In the genomic region with DNA sequence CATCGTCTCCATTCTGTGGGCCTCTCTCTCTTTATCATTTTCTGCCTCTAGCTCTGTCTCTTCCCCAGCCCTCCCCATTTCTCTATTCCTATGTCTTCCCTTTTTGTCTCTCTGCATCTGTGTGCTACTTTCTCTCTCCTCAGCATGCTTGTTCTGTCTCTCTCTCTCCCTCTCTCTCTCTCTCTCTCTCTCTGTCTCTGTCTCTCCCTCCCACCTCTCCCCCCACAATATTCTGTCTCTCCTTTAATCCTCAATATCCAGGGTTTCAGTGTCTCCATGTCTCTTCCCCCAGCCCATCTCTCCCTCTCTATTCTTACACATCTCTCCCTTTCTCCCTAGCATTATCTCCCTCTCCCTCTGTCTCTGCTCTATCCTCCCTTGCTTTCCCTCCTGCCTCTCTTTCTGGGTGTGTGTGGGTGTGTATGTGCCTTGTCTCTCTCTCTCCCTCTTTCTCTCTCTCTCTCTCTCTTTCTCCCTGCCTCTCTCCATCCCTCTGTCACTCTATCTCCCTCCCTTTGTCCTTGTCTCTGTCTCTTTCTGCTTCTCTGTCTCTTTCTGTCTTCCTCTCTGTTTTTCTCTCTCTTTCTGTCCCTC, we compare ENCODE assay signal across 14 cellular contexts.
DNase-seq lines count a peak whose midpoint lies in the region; ATAC-seq and TF ChIP-seq lines count a peak whose summit lies in the region.
"Had no signal": no experiment of that assay in that cellular context is flagged by ENCODE, and none has a peak within 500 bp of the region (broad histone marks: within the 10 kb centered on the region; RNA-seq: fewer than 3 reads in every experiment).

No MANE protein-coding gene starts in this region.

- intact Hi-C loops in lower lobe of right lung (cut with DNase I): no loop called here
- intact Hi-C loops in spleen (cut with DNase I; ENCODE audit: low total_unique reads): no loop called here

- H3K4me1 ChIP-seq in lower lobe of right lung (peaks cover 51% of the 10 kb centered on the region), spleen (peaks cover 0 to 65% (median 30%) of the 10 kb centered on the region in 6 donors)

- no peak overlapping the region for H3K4me3 Mint-ChIP-seq in HFFc6
- H3K4me3 Mint-ChIP-seq: activated B cell treated with CpG ODN at 0.5 μM for 24 hours; CD4-positive, alpha-beta T cell had no signal

- H3K27ac Mint-ChIP-seq in HFFc6: peak overlapping the region; percentile 60
- H3K27ac Mint-ChIP-seq: activated B cell treated with CpG ODN at 0.5 μM for 24 hours; CD4-positive, alpha-beta T cell had no signal

- H3K4me3 ChIP-seq in lower lobe of right lung (no peak overlapping the region), spleen (peak overlapping the region in 1 of 8 donors; percentile 45)
- H3K4me3 ChIP-seq: SK-N-MC had no signal

- H3K4me1 Mint-ChIP-seq in HFFc6 (ENCODE audit: low read depth): peaks cover 89% of the 10 kb centered on the region

- H3K36me3 ChIP-seq in lower lobe of right lung: no peaks in the 10 kb centered on the region
- no peaks in the 10 kb centered on the region for H3K36me3 ChIP-seq in spleen

- H3K27ac ChIP-seq in angular gyrus (ENCODE audit: low read depth, low read length) (peak overlapping the region; percentile 94), lower lobe of right lung (peak overlapping the region; percentile 70), spleen (peak overlapping the region in 6 of 8 donors; percentile 22 to 93 (median 87))
- H3K27ac ChIP-seq: foreskin keratinocyte, SK-N-MC had no signal

- 24 to 60% (median 35%) methylated on average over 1 of the region's 1 CpG for WGBS in spleen, 5 donors

- peaks cover 7% of the 10 kb centered on the region; the same call in 1 of the 2 replicates for H3K9me3 Mint-ChIP-seq in HFFc6

- no peak for TF ChIP-seq CTCF in HFFc6 (IDR thresholded peaks at IDR 0.05)
- no peak for TF ChIP-seq CTCF in lower lobe of right lung (IDR thresholded peaks at IDR 0.05)
- TF ChIP-seq CTCF in spleen (IDR thresholded peaks at IDR 0.05 in 8 of 11, conservative IDR thresholded peaks at IDR 0.05 in 3 of 11): no peak

- ATAC-seq in lower lobe of right lung: no peak
- ATAC-seq: foreskin keratinocyte had no signal

- no peaks in the 10 kb centered on the region; the same call in 1 of the 2 replicates for H3K27me3 Mint-ChIP-seq in HFFc6 (ENCODE audit: insufficient read depth)
- H3K27me3 Mint-ChIP-seq: activated B cell treated with CpG ODN at 0.5 μM for 24 hours had no signal

- H3K9me3 ChIP-seq in lower lobe of right lung (peaks cover 7% of the 10 kb centered on the region), spleen (peaks cover 0 to 28% (median 23%) of the 10 kb centered on the region in 8 donors)

- DNase-seq in HFFc6 (no peak), lower lobe of right lung (no peak), spleen (no peak), SKM-1 (lab: John Stamatoyannopoulos, UW; ENCODE audit: unreplicated experiment) (no peak), mucosa of gallbladder (ENCODE audit: low spot score) (no peak), middle frontal gyrus (ENCODE audit: extremely low spot score, low spot score) (no peak)
- DNase-seq: activated B cell treated with CpG ODN at 0.5 μM for 24 hours; CD4-positive, alpha-beta T cell; foreskin keratinocyte; kidney glomerular epithelial cell; NCI-H2081 treated with DMSO at 0.1 percent for 48 hours; stimulated activated CD4-positive, alpha-beta T cell treated with anti-CD3 and anti-CD28 coated beads, Interleukin-2, amount 100 ng/mL, for 24 hours had no signal

- no peak for TF ChIP-seq POLR2A in spleen (IDR thresholded peaks at IDR 0.05)

- H3K27me3 ChIP-seq in lower lobe of right lung (ENCODE audit: low read depth) (peaks cover 10% of the 10 kb centered on the region), spleen (replicated peaks in 1 of 7) (peaks cover 0 to 26% (median 0%) of the 10 kb centered on the region in 7 donors)
- H3K27me3 ChIP-seq: foreskin keratinocyte had no signal

- H3K36me3 Mint-ChIP-seq in HFFc6 (ENCODE audit: low read depth): no peaks in the 10 kb centered on the region
